ENCODE assay signal across 1 cellular context in the genomic region with DNA sequence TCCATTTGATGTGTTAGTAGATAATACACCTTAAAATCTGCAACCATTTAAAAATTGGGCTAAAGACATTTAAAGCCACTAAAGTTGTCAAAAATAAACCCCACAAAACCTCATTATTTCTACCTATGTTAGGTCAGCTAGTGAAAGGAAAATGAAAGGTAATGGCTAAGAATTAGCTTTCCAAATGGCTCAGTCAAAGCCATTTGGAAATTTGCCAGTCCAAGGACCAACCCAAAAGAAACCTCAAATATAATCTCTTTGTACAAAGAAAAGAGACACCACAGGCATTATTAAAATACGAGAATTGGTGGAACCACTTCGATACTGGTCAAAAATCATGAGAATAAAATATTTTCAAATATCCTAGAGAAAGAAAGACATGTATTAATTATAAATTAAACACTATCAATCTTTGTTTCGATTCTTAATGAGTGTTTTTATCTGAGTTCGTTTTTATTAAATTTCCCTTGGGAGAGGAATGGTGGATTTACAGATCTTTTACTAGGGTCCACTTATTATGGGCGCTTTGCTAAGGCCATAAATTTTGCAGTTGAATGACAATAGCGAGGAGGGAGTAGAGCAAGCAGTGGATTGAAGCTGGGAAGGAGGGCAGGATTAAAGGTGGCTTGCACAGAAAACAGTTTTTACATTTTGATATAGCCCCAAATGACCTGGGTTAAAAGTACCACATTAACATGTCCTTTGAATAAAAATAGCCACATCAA.
TF ChIP-seq lines count a peak whose summit lies in the region.

No MANE protein-coding gene starts in this region.

TF ChIP-seq in GM12878, 131 proteins besides CTCF, POLR2A, EP300 and RAD21 (continued from another document):
- TF ChIP-seq RB1 (IDR thresholded peaks at IDR 0.05; ENCODE audit: borderline replicate concordance): no peak
- TF ChIP-seq ZNF622 (IDR thresholded peaks at IDR 0.05): no peak
- TF ChIP-seq NFYA (IDR thresholded peaks at IDR 0.05; ENCODE audit: borderline replicate concordance, low read depth, low read length): no peak
- no peak for TF ChIP-seq MYC (IDR thresholded peaks at IDR 0.05; ENCODE audit: insufficient read depth, insufficient read length, insufficient replicate concordance, low read length, severe bottlenecking)
